1 cellular context compared by ENCODE assay signal in genomic region chr2:120953843-120954584, GRCh38.
TF ChIP-seq lines count a peak whose summit lies in the region.

No MANE protein-coding gene starts in this region.

TF ChIP-seq in SK-N-SH, 30 proteins besides CTCF, POLR2A, EP300 and RAD21 (continued from another document):
- TF ChIP-seq REST (IDR thresholded peaks at IDR 0.05; ENCODE audit: low read depth, low read length) (no peak), NFIC (IDR thresholded peaks at IDR 0.05; ENCODE audit: borderline replicate concordance) (no peak)
